8 cellular contexts compared by ENCODE assay signal in genomic region chr11:6389921-6390717, GRCh38. TPM values are rescaled to one million over a fixed set of nuclear protein-coding genes. Genes with fewer than 3 reads are reported as not detected.
DNase-seq lines count a peak whose midpoint lies in the region; ATAC-seq and TF ChIP-seq lines count a peak whose summit lies in the region.

Gene SMPD1, plus strand, starts transcription at chr11:6390474. Its CDS starts 125 bp downstream, at chr11:6390599.

- H3K27me3 Mint-ChIP-seq in naive B cell, result no peaks in the 10 kb centered on the region

- ATAC-seq in DND-41 (ENCODE audit: insufficient read depth, low read depth), result peak; percentile 89
- ATAC-seq in GM21786 (IDR thresholded peaks at IDR 0.05; ENCODE audit: unreplicated experiment), result peak; percentile 95
- peak; percentile 88 to 92 for ATAC-seq in naive B cell (ENCODE audit: low read depth in 2 of 2)
- peak; percentile 93 for ATAC-seq in stimulated activated effector memory CD8-positive, alpha-beta T cell treated with anti-CD3 and anti-CD28 coated beads, Interleukin-12 subunit alpha, Interleukin-12 subunit beta, amount 100 ng/mL, for 72 hours

- H3K4me2 ChIP-seq in DND-41 (ENCODE audit: insufficient read depth, low read length), result peak within 1 kb of the TSS; percentile 69
- H3K4me2 ChIP-seq in KMS-11, result peak within 1 kb of the TSS; percentile 92

- peaks cover 10% of the 10 kb centered on the region; the same call in 1 of the 2 replicates for H4K20me1 ChIP-seq in DND-41 (ENCODE audit: insufficient read depth, low read length)
- H4K20me1 ChIP-seq in KMS-11 (ENCODE audit: insufficient read depth), result no peaks in the 10 kb centered on the region

- H3K36me3 ChIP-seq in DND-41 (ENCODE audit: insufficient read depth, low read length) (no peaks in the 10 kb centered on the region), KMS-11 (ENCODE audit: insufficient read depth) (no peaks in the 10 kb centered on the region)

- H2AFZ ChIP-seq in DND-41 (ENCODE audit: low read depth, low read length) (peak within 1 kb of the TSS; percentile 63), KMS-11 (ENCODE audit: low read depth) (peak within 1 kb of the TSS; percentile 98)

- DNase-seq in DND-41 (peak; percentile 94), RKO (ENCODE audit: low spot score) (peak; percentile 92), fibroblast of gingiva (ENCODE audit: low read depth) (peak; percentile 86), naive B cell (peak; percentile 88)
- DNase-seq in activated T-helper 1 cell treated with anti-CD3 and anti-CD28 coated beads, Interleukin-2, amount 50 U/mL, for 16 hours (ENCODE audit: low read depth in 1 of 2, low spot score in 1 of 2), result peak; percentile 87 to 95
- peak; percentile 89 to 96 for DNase-seq in stimulated activated effector memory CD8-positive, alpha-beta T cell treated with anti-CD3 and anti-CD28 coated beads, Interleukin-12 subunit alpha, Interleukin-12 subunit beta, amount 100 ng/mL, for 72 hours (ENCODE audit: low spot score in 2 of 2)

- H3K9ac ChIP-seq in DND-41 (ENCODE audit: low read depth, low read length) (peak within 1 kb of the TSS; percentile 61), KMS-11 (peak within 1 kb of the TSS; percentile 59; the same call in 1 of the 2 replicates)

- peak within 1 kb of the TSS; percentile 99 to 100 (median 100) for H3K27ac Mint-ChIP-seq in naive B cell
- peak within 1 kb of the TSS; percentile 97 for H3K27ac Mint-ChIP-seq in stimulated activated effector memory CD8-positive, alpha-beta T cell treated with anti-CD3 and anti-CD28 coated beads, Interleukin-12 subunit alpha, Interleukin-12 subunit beta, amount 100 ng/mL, for 72 hours

- H3K27me3 ChIP-seq in DND-41 (ENCODE audit: insufficient read depth, low read length, poor library complexity), result no peaks in the 10 kb centered on the region
- H3K27me3 ChIP-seq in KMS-11 (ENCODE audit: insufficient read depth, low read depth), result no peaks in the 10 kb centered on the region

- H3K27ac ChIP-seq in DND-41 (ENCODE audit: low read length) (peak within 1 kb of the TSS; percentile 60), KMS-11 (peak within 1 kb of the TSS; percentile 56; the same call in 1 of the 2 replicates)

- peaks cover 34 to 49% (median 46%) of the 10 kb centered on the region in 3 donors for H3K4me1 Mint-ChIP-seq in naive B cell
- H3K4me1 Mint-ChIP-seq in stimulated activated effector memory CD8-positive, alpha-beta T cell treated with anti-CD3 and anti-CD28 coated beads, Interleukin-12 subunit alpha, Interleukin-12 subunit beta, amount 100 ng/mL, for 72 hours, result peaks cover 40% of the 10 kb centered on the region

- peaks cover 26% of the 10 kb centered on the region for H3K4me1 ChIP-seq in DND-41 (ENCODE audit: insufficient read depth, low read length)
- H3K4me1 ChIP-seq in KMS-11 (ENCODE audit: low read depth, poor library complexity, severe bottlenecking), result no peaks in the 10 kb centered on the region

- H3K9me3 Mint-ChIP-seq in naive B cell, result no peaks in the 10 kb centered on the region
- H3K9me3 Mint-ChIP-seq in stimulated activated effector memory CD8-positive, alpha-beta T cell treated with anti-CD3 and anti-CD28 coated beads, Interleukin-12 subunit alpha, Interleukin-12 subunit beta, amount 100 ng/mL, for 72 hours, result no peaks in the 10 kb centered on the region

- H3K36me3 Mint-ChIP-seq in naive B cell, result peaks cover 0 to 10% of the 10 kb centered on the region in 2 donors
- H3K36me3 Mint-ChIP-seq in stimulated activated effector memory CD8-positive, alpha-beta T cell treated with anti-CD3 and anti-CD28 coated beads, Interleukin-12 subunit alpha, Interleukin-12 subunit beta, amount 100 ng/mL, for 72 hours, result peaks cover 14% of the 10 kb centered on the region

- H3K4me3 Mint-ChIP-seq in naive B cell, result peak within 1 kb of the TSS; percentile 89 to 97 (median 94)
- H3K4me3 Mint-ChIP-seq in stimulated activated effector memory CD8-positive, alpha-beta T cell treated with anti-CD3 and anti-CD28 coated beads, Interleukin-12 subunit alpha, Interleukin-12 subunit beta, amount 100 ng/mL, for 72 hours, result peak within 1 kb of the TSS; percentile 84

- TF ChIP-seq CTCF in DND-41 (IDR thresholded peaks at IDR 0.05; ENCODE audit: borderline replicate concordance, extremely low read depth, low read length, poor library complexity, severe bottlenecking) (no peak), KMS-11 (conservative IDR thresholded peaks at IDR 0.05; ENCODE audit: low read depth, low read length) (no peak)

- no peaks in the 10 kb centered on the region for H3K79me2 ChIP-seq in DND-41 (ENCODE audit: insufficient read depth, low read length)
- H3K79me2 ChIP-seq in KMS-11 (ENCODE audit: insufficient read depth, low read depth), result no peaks in the 10 kb centered on the region

- peak within 1 kb of the TSS; percentile 23 to 69; a peak in 3 of 4 replicates for H3K4me3 ChIP-seq in DND-41 (ENCODE audit: low read depth in 1 of 2, low read length in 2 of 2)
- H3K4me3 ChIP-seq in KMS-11 (IDR thresholded peaks at IDR 0.05; ENCODE audit: insufficient read depth, low read depth, low read length), result no peak within 1 kb of the TSS

- H3K9me3 ChIP-seq in DND-41 (ENCODE audit: insufficient read depth, low read length, severe bottlenecking), result no peaks in the 10 kb centered on the region

RNA-seq across cellular contexts. Expression of gene SMPD1, which starts in this region (rescaled TPM):
- 10 to 100 TPM in 3 of 6 donors, 1 to 10 TPM in 3; 6.9 to 14.2 (median 9.9) TPM for polyA plus RNA-seq in naive B cell (ENCODE audit: low read depth in 6 of 6)
